ENCODE assay signal across 8 cellular contexts in genomic region chrX:154370300-154370881, GRCh38. TPM values are rescaled to one million over a fixed set of nuclear protein-coding genes. Genes with fewer than 3 reads are reported as not detected.
DNase-seq lines count a peak whose midpoint lies in the region; ATAC-seq and TF ChIP-seq lines count a peak whose summit lies in the region.

No MANE protein-coding gene starts in this region.

- H3K36me3 ChIP-seq in SU-DHL-6 (ENCODE audit: low read length) (no peaks in the 10 kb centered on the region), psoas muscle (ENCODE audit: insufficient read depth in 1 of 2, low read depth in 1 of 2) (peaks cover 0 to under 1% of the 10 kb centered on the region in 2 donors)

- DNase-seq in NCI-H1105 (lab: John Stamatoyannopoulos, UW) (peak; percentile 37), NCI-H1105 treated with DMSO at 0.1 percent for 48 hours (lab: John Stamatoyannopoulos, UW) (no peak), fibroblast of pulmonary artery (ENCODE audit: low read depth) (peak; percentile 35), psoas muscle (peak; percentile 43 to 61), NOMO-1 treated with dmso at 0.1 percent for 144 hours (lab: John Stamatoyannopoulos, UW; ENCODE audit: unreplicated experiment) (no peak), GDM1 (lab: John Stamatoyannopoulos, UW) (no peak), occipital lobe (lab: John Stamatoyannopoulos, UW) (no peak)

- no peak for TF ChIP-seq CTCF in SU-DHL-6 (IDR thresholded peaks at IDR 0.05; ENCODE audit: insufficient read depth, low read length, poor library complexity, severe bottlenecking)
- TF ChIP-seq CTCF in fibroblast of pulmonary artery (IDR thresholded peaks at IDR 0.05; ENCODE audit: low read length, missing control alignments) = no peak
- no peak for TF ChIP-seq CTCF in psoas muscle (IDR thresholded peaks at IDR 0.05)

- no peak overlapping the region for H2AFZ ChIP-seq in SU-DHL-6 (ENCODE audit: low read depth, low read length, severe bottlenecking)

- no peaks in the 10 kb centered on the region for H3K9me3 ChIP-seq in SU-DHL-6 (ENCODE audit: insufficient read depth, low read length)
- H3K9me3 ChIP-seq in psoas muscle = no peaks in the 10 kb centered on the region

- intact Hi-C loops in psoas muscle (cut with DNase I) = no loop called here

- H3F3A ChIP-seq in SU-DHL-6 (ENCODE audit: insufficient read depth) = no peaks in the 10 kb centered on the region

- no peak for ATAC-seq in psoas muscle

- no peaks in the 10 kb centered on the region for H3K9me2 ChIP-seq in SU-DHL-6 (replicated peaks; ENCODE audit: insufficient read depth, low read length)

- H3K27me3 ChIP-seq in SU-DHL-6 (ENCODE audit: low read length) (no peaks in the 10 kb centered on the region), psoas muscle (ENCODE audit: insufficient read depth in 3 of 3, low read length in 2 of 3) (no peaks in the 10 kb centered on the region)

- H3K27ac ChIP-seq in SU-DHL-6 (ENCODE audit: low read depth, low read length) (peak overlapping the region; percentile 67), psoas muscle (peak overlapping the region; percentile 71)

- H3K4me1 ChIP-seq in psoas muscle = peaks cover 8% of the 10 kb centered on the region

- H3K79me2 ChIP-seq in SU-DHL-6 (ENCODE audit: insufficient read depth, low read length) = 0 out of 2 replicates have a peak, but pooled peaks cover 7% of the 10 kb centered on the region

- H4K20me1 ChIP-seq in SU-DHL-6 (ENCODE audit: low read depth, low read length) = no peaks in the 10 kb centered on the region

- H3K9ac ChIP-seq in SU-DHL-6 (ENCODE audit: low read length) = peak overlapping the region; percentile 79

- WGBS in psoas muscle, 3 donors = 3 to 38% (median 9%) methylated on average over 6 to 50 of the region's 52 CpGs

- H3K4me2 ChIP-seq in SU-DHL-6 (ENCODE audit: low read depth, low read length, poor library complexity, severe bottlenecking) = peak overlapping the region; percentile 91

- H3K4me3 ChIP-seq in SU-DHL-6 (ENCODE audit: insufficient read depth, low read length, poor library complexity, severe bottlenecking) = peak overlapping the region; percentile 59
- H3K4me3 ChIP-seq in fibroblast of pulmonary artery (replicated peaks; ENCODE audit: low read depth, low read length) = peak overlapping the region; percentile 79
- H3K4me3 ChIP-seq in psoas muscle = peak overlapping the region; percentile 69

RNA-seq across cellular contexts. Expression of gene FLNA, which starts 4.0 kb away (rescaled TPM):
- total RNA-seq in psoas muscle = 10 to 100 TPM; 66.9 to 92.5 (median 76.4) TPM
- 100 to 1,000 TPM in 1 of 3 donors, 10 to 100 TPM in 2; 45.7 to 106 (median 56.0) TPM for polyA plus RNA-seq in psoas muscle
- total RNA-seq in occipital lobe = 73.0 TPM

RNA-seq across cellular contexts. Expression of gene EMD, which starts 8.7 kb away (rescaled TPM):
- total RNA-seq in psoas muscle = 10 to 100 TPM; 61.1 to 78.2 (median 66.5) TPM
- 100 to 1,000 TPM in 1 of 3 donors, 10 to 100 TPM in 2; 91.6 to 101 (median 94.9) TPM for polyA plus RNA-seq in psoas muscle
- 17.2 TPM for total RNA-seq in occipital lobe

RNA-seq across cellular contexts. Expression of gene RPL10, which starts 27.8 kb away (rescaled TPM):
- total RNA-seq in psoas muscle (1,000 to 10,000 TPM; 1,403 to 2,633 (median 2,325) TPM), occipital lobe (2,213 TPM)
- 1,000 to 10,000 TPM; 4,938 to 5,433 (median 5,248) TPM for polyA plus RNA-seq in psoas muscle

RNA-seq across cellular contexts. Expression of gene DNASE1L1, which starts 38.7 kb away (rescaled TPM):
- 100 to 1,000 TPM in 2 of 4 donors, 10 to 100 TPM in 2; 72.6 to 149 (median 111) TPM for total RNA-seq in psoas muscle
- 10 to 100 TPM; 42.2 to 75.1 (median 71.1) TPM for polyA plus RNA-seq in psoas muscle
- 4.4 TPM for total RNA-seq in occipital lobe

RNA-seq across cellular contexts. Expression of gene TAFAZZIN, which starts 40.9 kb away (rescaled TPM):
- total RNA-seq in psoas muscle = 10 to 100 TPM; 17.7 to 25.5 (median 23.6) TPM
- 10 to 100 TPM; 19.2 to 21.8 (median 20.7) TPM for polyA plus RNA-seq in psoas muscle
- 10.9 TPM for total RNA-seq in occipital lobe

Comparison
In these comparisons a context has a peak if more than half of its experiments do, and no peak if none do; other contexts are left out.
1. DNase-seq: peak in NCI-H1105 (single experiment), fibroblast of pulmonary artery (single experiment) and psoas muscle (2 of 2); none in NCI-H1105 treated with DMSO at 0.1 percent for 48 hours (single experiment), NOMO-1 treated with dmso at 0.1 percent for 144 hours (single experiment), GDM1 (single experiment) and occipital lobe (single experiment).
2. Peak in every context shown above with its lines, with median percentiles within 50 percentile points of each other: H3K4me3 ChIP-seq.